In the genomic region with DNA sequence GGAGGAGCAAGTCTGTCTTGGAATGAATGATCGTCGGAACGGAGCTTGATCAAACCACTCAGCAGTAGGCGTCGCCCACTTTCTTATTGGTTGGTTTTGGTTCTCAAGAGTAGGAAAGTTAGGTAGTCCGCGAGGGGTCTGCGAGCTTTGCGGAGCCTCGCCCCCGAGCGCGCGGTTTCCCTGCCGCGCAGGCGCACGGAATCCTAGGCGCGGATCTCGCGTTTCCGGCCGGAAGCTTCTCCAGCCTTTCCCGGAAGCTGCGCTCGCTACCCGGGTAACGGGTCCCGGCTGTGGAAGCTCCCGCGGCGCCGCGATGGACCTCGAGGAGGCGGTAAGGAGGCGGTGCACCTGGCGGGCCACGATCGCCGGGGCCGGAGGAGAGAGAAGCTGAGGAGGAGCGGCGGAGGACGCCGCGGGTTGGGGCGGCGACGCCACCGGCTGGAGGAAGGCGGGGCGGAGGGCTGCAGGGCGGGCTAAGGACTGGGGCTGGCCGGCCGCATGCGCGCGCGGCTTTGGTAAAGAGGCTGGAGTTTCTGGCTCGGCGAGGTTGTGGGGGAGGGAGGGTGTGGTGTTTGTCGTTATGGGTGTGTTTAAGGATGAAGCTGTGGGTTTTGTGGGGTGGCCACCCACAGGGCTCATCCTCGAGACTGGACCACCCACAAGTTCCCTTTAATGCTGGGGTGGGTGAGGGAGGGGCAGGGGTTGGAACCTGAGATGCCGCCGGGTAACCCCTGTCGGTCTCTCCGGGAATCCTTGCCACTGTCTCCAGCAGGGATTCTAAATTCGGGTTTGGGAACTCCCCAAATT, we compare ENCODE assay signal across 8 cellular contexts. TPM values are rescaled to one million over a fixed set of nuclear protein-coding genes. Genes with fewer than 3 reads are reported as not detected.
A peak's percentile ranks its signal among the peaks of the same experiment; 100 is the strongest.
DNase-seq lines count a peak whose midpoint lies in the region; ATAC-seq and TF ChIP-seq lines count a peak whose summit lies in the region.

A gene (plus strand): TSS at position 246 of the 807 bp plus-strand sequence. CDS start 68 bp downstream, at position 314.

- H3K27ac ChIP-seq in right cardiac atrium (ENCODE audit: low read length) (peak within 1 kb of the TSS; percentile 46), vagina (peak within 1 kb of the TSS; percentile 82)

- TF ChIP-seq CTCF in vagina (IDR thresholded peaks at IDR 0.05), result no peak

- H3K4me3 ChIP-seq in right cardiac atrium (ENCODE audit: low read length), result peak within 1 kb of the TSS; percentile 72
- peak within 1 kb of the TSS; percentile 60 to 75 for H3K4me3 ChIP-seq in vagina

- H3K27ac Mint-ChIP-seq in T-helper 17 cell, result peak within 1 kb of the TSS; percentile 92

- intact Hi-C loops in right cardiac atrium (cut with DNase I), result loop anchor here in 1 of 4 donors (10.0 kb wide), 1 partner anchor 111 kb away; a partner anchor contains a TSS
- intact Hi-C loops in vagina (cut with DNase I), result no loop called here

- under 1% methylated on average over 70 of the region's 70 CpGs for WGBS in right cardiac atrium

- TF ChIP-seq POLR2A in vagina (IDR thresholded peaks at IDR 0.05), result peak in 1 of 2 donors; percentile 23

- H3K4me3 Mint-ChIP-seq in T-helper 17 cell, result peak within 1 kb of the TSS; percentile 96

- H3K4me1 ChIP-seq in right cardiac atrium (ENCODE audit: control insufficient read depth, insufficient read depth, low read length) (no peaks in the 10 kb centered on the region), vagina (peaks cover 37% of the 10 kb centered on the region)

- no peaks in the 10 kb centered on the region for H3K27me3 Mint-ChIP-seq in T-helper 17 cell

- DNase-seq in NCI-H1694 treated with DMSO at 0.1 percent for 48 hours (lab: John Stamatoyannopoulos, UW), result peak; percentile 98
- peak; percentile 55 to 77 (median 72) for DNase-seq in T-helper 17 cell
- peak; percentile 14 to 93 (median 77) for DNase-seq in amygdala (lab: John Stamatoyannopoulos, UW)
- DNase-seq in right cardiac atrium, result peak; percentile 90 to 94 (median 94)
- peak; percentile 84 for DNase-seq in putamen (ENCODE audit: low spot score)
- DNase-seq in vagina (ENCODE audit: extremely low spot score in 2 of 2), result peak in 1 of 2 donors; percentile 91

- peaks cover 8% of the 10 kb centered on the region for H3K36me3 Mint-ChIP-seq in T-helper 17 cell (ENCODE audit: low read depth)

- peak; percentile 90 for ATAC-seq in GM18498 (IDR thresholded peaks at IDR 0.05; ENCODE audit: unreplicated experiment)
- peak; percentile 90 for ATAC-seq in HG02938 (IDR thresholded peaks at IDR 0.05; ENCODE audit: unreplicated experiment)
- peak; percentile 84 for ATAC-seq in T-helper 17 cell
- peak; percentile 97 to 98 for ATAC-seq in right cardiac atrium

- H3K9me3 ChIP-seq in T-helper 17 cell (ENCODE audit: control insufficient read depth, low read length, poor library complexity, severe bottlenecking), result no peaks in the 10 kb centered on the region
- H3K9me3 ChIP-seq in right cardiac atrium (ENCODE audit: control insufficient read depth, low read length), result no peaks in the 10 kb centered on the region
- H3K9me3 ChIP-seq in vagina, result no peaks in the 10 kb centered on the region

- H3K4me1 Mint-ChIP-seq in T-helper 17 cell, result peaks cover 41% of the 10 kb centered on the region

- H3K27me3 ChIP-seq in right cardiac atrium (ENCODE audit: control insufficient read depth, insufficient read depth) (no peaks in the 10 kb centered on the region), vagina (no peaks in the 10 kb centered on the region)

- H3K36me3 ChIP-seq in vagina, result peaks cover 0 to 10% of the 10 kb centered on the region in 2 donors

RNA-seq across cellular contexts. Expression of the gene that starts here (rescaled TPM):
- total RNA-seq in T-helper 17 cell (10 to 100 TPM; 15.3 to 19.9 TPM), right cardiac atrium (10 to 100 TPM in 1 of 4 donors, 1 to 10 TPM in 3; 7.7 to 12.4 (median 9.4) TPM), vagina (20.1 TPM)
- 2.9 TPM for polyA plus RNA-seq in right cardiac atrium
